ENCODE assay signal across 21 cellular contexts in the genomic region with DNA sequence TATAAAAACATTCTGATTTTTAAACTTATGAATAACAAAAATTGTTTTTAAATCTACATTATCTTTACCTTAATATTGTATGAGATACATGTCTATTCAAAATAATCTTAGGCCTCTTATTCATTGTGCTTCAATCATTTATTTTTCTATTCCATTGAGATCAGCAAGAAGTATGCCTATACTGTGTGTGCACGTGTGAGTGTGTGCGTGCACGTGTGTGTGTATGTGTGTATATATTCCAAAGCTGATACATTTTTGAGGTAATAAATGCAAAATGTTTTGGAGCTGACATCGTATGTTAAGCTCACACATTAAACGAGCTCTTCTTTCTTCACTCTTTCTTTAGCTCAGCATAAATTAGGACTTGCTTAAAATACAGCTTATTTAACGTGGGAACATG.
DNase-seq lines count a peak whose midpoint lies in the region; ATAC-seq, FAIRE-seq and TF ChIP-seq lines count a peak whose summit lies in the region.
"Had no signal": no experiment of that assay in that cellular context is flagged by ENCODE, and none has a peak within 500 bp of the region (broad histone marks: within the 10 kb centered on the region; RNA-seq: fewer than 3 reads in every experiment).

No MANE protein-coding gene starts in this region.

- no peak for FAIRE-seq in HepG2 (lab: Jason Lieb, UNC)
- FAIRE-seq: A549, GM12891, GM18507, H54 had no signal

- H3K9me3 ChIP-seq in HepG2 (ENCODE audit: low read length) = no peaks in the 10 kb centered on the region
- no peaks in the 10 kb centered on the region for H3K9me3 ChIP-seq in right lobe of liver
- H3K9me3 ChIP-seq in SU-DHL-6 (ENCODE audit: insufficient read depth, low read length) = no peaks in the 10 kb centered on the region
- no peaks in the 10 kb centered on the region for H3K9me3 ChIP-seq in smooth muscle cell (replicated peaks; ENCODE audit: low read depth)
- H3K9me3 ChIP-seq: A549, HAP-1 had no signal

- WGBS in HepG2 (ENCODE audit: low lambda C conversion rate) = 2% methylated on average over 6 of the region's 6 CpGs
- WGBS in right lobe of liver (ENCODE audit: insufficient coverage, low coverage, low lambda C conversion rate, missing lambda C conversion rate) = 42% methylated on average over 6 of the region's 6 CpGs
- 80% methylated on average over 6 of the region's 6 CpGs for WGBS in smooth muscle cell (ENCODE audit: low lambda C conversion rate)

- H3K4me1 ChIP-seq in HepG2 (ENCODE audit: insufficient read depth, low read length) (no peaks in the 10 kb centered on the region), right lobe of liver (no peaks in the 10 kb centered on the region), smooth muscle cell (ENCODE audit: low read depth) (no peaks in the 10 kb centered on the region)
- H3K4me1 ChIP-seq: A549, HAP-1 had no signal

- no peak for TF ChIP-seq CTCF in HepG2 (CRISPR knock-in tag; IDR thresholded peaks at IDR 0.05)
- no peak for TF ChIP-seq CTCF in right lobe of liver (IDR thresholded peaks at IDR 0.05)
- TF ChIP-seq CTCF in SU-DHL-6 (IDR thresholded peaks at IDR 0.05; ENCODE audit: insufficient read depth, low read length, poor library complexity, severe bottlenecking) = no peak
- no peak for TF ChIP-seq CTCF in smooth muscle cell (IDR thresholded peaks at IDR 0.05; ENCODE audit: borderline replicate concordance, insufficient read depth, poor library complexity, severe bottlenecking)

- H3K27ac ChIP-seq in HepG2 (ENCODE audit: extremely low read length, insufficient read depth, low read length) (no peak overlapping the region), right lobe of liver (no peak overlapping the region), SU-DHL-6 (ENCODE audit: low read depth, low read length) (no peak overlapping the region), smooth muscle cell (ENCODE audit: low read depth) (no peak overlapping the region)
- H3K27ac ChIP-seq: 22Rv1, A549 had no signal

- H3K27me3 ChIP-seq in HepG2 (ENCODE audit: control insufficient read depth in 1 of 2, insufficient read depth in 2 of 2, low read length in 2 of 2) = no peaks in the 10 kb centered on the region
- no peaks in the 10 kb centered on the region for H3K27me3 ChIP-seq in right lobe of liver
- H3K27me3 ChIP-seq in SU-DHL-6 (ENCODE audit: low read length) = no peaks in the 10 kb centered on the region
- no peaks in the 10 kb centered on the region for H3K27me3 ChIP-seq in smooth muscle cell (ENCODE audit: low read depth)

- H2AFZ ChIP-seq in HepG2 (ENCODE audit: low read length) (no peak overlapping the region), SU-DHL-6 (ENCODE audit: low read depth, low read length, severe bottlenecking) (peak overlapping the region; percentile 74), smooth muscle cell (ENCODE audit: low read depth) (peak overlapping the region; percentile 39)

- intact Hi-C loops in HepG2 (cut with micrococcal nuclease; ENCODE audit: unreplicated experiment) (no loop called here), right lobe of liver (cut with DNase I) (no loop called here)

- H3F3A ChIP-seq in SU-DHL-6 (ENCODE audit: insufficient read depth) (no peaks in the 10 kb centered on the region), smooth muscle cell (ENCODE audit: low read depth) (no peaks in the 10 kb centered on the region)

- BruUV-seq in HepG2 (replicated peaks; lab: Mats Ljungman, UMichigan) = no TSS peak

- DNase-seq in HepG2 (ENCODE audit: low spot score) = no peak
- no peak for DNase-seq in right lobe of liver
- DNase-seq in smooth muscle cell (lab: John Stamatoyannopoulos, UW; ENCODE audit: unreplicated experiment) = no peak
- no peak for DNase-seq in midbrain (lab: John Stamatoyannopoulos, UW)
- DNase-seq in SW480 (ENCODE audit: low spot score) = no peak
- DNase-seq: C1 segment of cervical spinal cord; Calu3; CD4-positive, alpha-beta memory T cell; COR-L47; DMS53; DMS79 treated with DMSO at 0.1 percent for 48 hours; GF-D8; GOT3; HFFc6 had no signal

- TF ChIP-seq EP300 in HepG2 (IDR thresholded peaks at IDR 0.05; ENCODE audit: low read depth in 2 of 2, low read length in 2 of 2) (no peak), HepG2 (CRISPR knock-in tag; IDR thresholded peaks at IDR 0.05; ENCODE audit: borderline replicate concordance) (no peak)

- TF ChIP-seq RAD21 in HepG2 (CRISPR knock-in tag; IDR thresholded peaks at IDR 0.05) = no peak

- TF ChIP-seq POLR2A in HepG2 (IDR thresholded peaks at IDR 0.05; ENCODE audit: insufficient read depth in 1 of 2, low read depth in 2 of 2, low read length in 2 of 2) (no peak), right lobe of liver (IDR thresholded peaks at IDR 0.05) (no peak)

- H3K79me2 ChIP-seq in HepG2 (ENCODE audit: insufficient read depth, low read length) (no peaks in the 10 kb centered on the region), SU-DHL-6 (ENCODE audit: insufficient read depth, low read length) (no peaks in the 10 kb centered on the region), smooth muscle cell (ENCODE audit: low read depth) (no peaks in the 10 kb centered on the region)

- no peak overlapping the region for H3K4me2 ChIP-seq in HepG2 (ENCODE audit: low read depth, low read length)
- no peak overlapping the region for H3K4me2 ChIP-seq in SU-DHL-6 (ENCODE audit: low read depth, low read length, poor library complexity, severe bottlenecking)
- no peak overlapping the region for H3K4me2 ChIP-seq in smooth muscle cell
- H3K4me2 ChIP-seq: A549 had no signal

- H3K9me2 ChIP-seq in SU-DHL-6 (replicated peaks; ENCODE audit: insufficient read depth, low read length) = no peaks in the 10 kb centered on the region

- H3K4me3 ChIP-seq in HepG2 (replicated peaks in 1 of 3; ENCODE audit: insufficient read depth in 1 of 3, low read depth in 2 of 3, low read length in 3 of 3) (no peak overlapping the region), right lobe of liver (no peak overlapping the region), SU-DHL-6 (ENCODE audit: insufficient read depth, low read length, poor library complexity, severe bottlenecking) (no peak overlapping the region), smooth muscle cell (no peak overlapping the region)
- H3K4me3 ChIP-seq: A549, HAP-1 had no signal

- in situ Hi-C loops in HepG2 (cut with HindIII; ENCODE audit: extremely low pct_ligation_motif_present, low pct_unique_long_range_greater_than_20kb) = no loop called here

- no peak overlapping the region for H3K9ac ChIP-seq in HepG2 (ENCODE audit: insufficient read depth, low read depth, low read length)
- H3K9ac ChIP-seq in SU-DHL-6 (ENCODE audit: low read length) = no peak overlapping the region
- H3K9ac ChIP-seq in smooth muscle cell (ENCODE audit: low read depth) = no peak overlapping the region

- H3K36me3 ChIP-seq in HepG2 (replicated peaks in 1 of 2; ENCODE audit: control insufficient read depth in 1 of 2, insufficient read depth in 2 of 2, low read length in 2 of 2) = no peaks in the 10 kb centered on the region
- no peaks in the 10 kb centered on the region for H3K36me3 ChIP-seq in right lobe of liver
- no peaks in the 10 kb centered on the region for H3K36me3 ChIP-seq in SU-DHL-6 (ENCODE audit: low read length)
- no peaks in the 10 kb centered on the region for H3K36me3 ChIP-seq in smooth muscle cell (ENCODE audit: low read depth)
- H3K36me3 ChIP-seq: HAP-1 had no signal

- CTCF ChIA-PET in HepG2 (lab: Yijun Ruan, JAX; ENCODE audit: low intra/inter-chr PET ratio, low total read pairs) = no interaction called here

- POLR2A ChIA-PET in HepG2 (lab: Yijun Ruan, JAX) = no interaction called here

- ATAC-seq in HepG2 (no peak), right lobe of liver (no peak)
- ATAC-seq: A549 had no signal

- H4K20me1 ChIP-seq in HepG2 (ENCODE audit: insufficient read depth, low read length) (no peaks in the 10 kb centered on the region), SU-DHL-6 (ENCODE audit: low read depth, low read length) (no peaks in the 10 kb centered on the region), smooth muscle cell (ENCODE audit: low read depth) (no peaks in the 10 kb centered on the region)

TF ChIP-seq in HepG2, 621 proteins besides CTCF, POLR2A, EP300 and RAD21:
- no peak for TF ChIP-seq ZNF101 (CRISPR knock-in tag; IDR thresholded peaks at IDR 0.05; ENCODE audit: borderline replicate concordance, low read depth)
- TF ChIP-seq, protein P1, sequence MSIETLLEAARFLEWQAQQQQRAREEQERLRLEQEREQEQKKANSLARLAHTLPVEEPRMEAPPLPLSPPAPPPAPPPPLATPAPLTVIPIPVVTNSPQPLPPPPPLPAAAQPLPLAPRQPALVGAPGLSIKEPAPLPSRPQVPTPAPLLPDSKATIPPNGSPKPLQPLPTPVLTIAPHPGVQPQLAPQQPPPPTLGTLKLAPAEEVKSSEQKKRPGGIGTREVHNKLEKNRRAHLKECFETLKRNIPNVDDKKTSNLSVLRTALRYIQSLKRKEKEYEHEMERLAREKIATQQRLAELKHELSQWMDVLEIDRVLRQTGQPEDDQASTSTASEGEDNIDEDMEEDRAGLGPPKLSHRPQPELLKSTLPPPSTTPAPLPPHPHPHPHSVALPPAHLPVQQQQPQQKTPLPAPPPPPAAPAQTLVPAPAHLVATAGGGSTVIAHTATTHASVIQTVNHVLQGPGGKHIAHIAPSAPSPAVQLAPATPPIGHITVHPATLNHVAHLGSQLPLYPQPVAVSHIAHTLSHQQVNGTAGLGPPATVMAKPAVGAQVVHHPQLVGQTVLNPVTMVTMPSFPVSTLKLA (IDR thresholded peaks at IDR 0.05) = peak; percentile 96
TF ChIP-seq in HepG2: peak in this region for 1.
